Comparison of ENCODE assay signal across 8 cellular contexts in genomic region chr4:169659736-169660670, GRCh38. TPM values are rescaled to one million over a fixed set of nuclear protein-coding genes. Genes with fewer than 3 reads are reported as not detected.
A peak's percentile ranks its signal among the peaks of the same experiment; 100 is the strongest.
DNase-seq lines count a peak whose midpoint lies in the region; ATAC-seq and TF ChIP-seq lines count a peak whose summit lies in the region.

No MANE protein-coding gene starts in this region.

- DNase-seq in ACHN (peak; percentile 98), NCI-H226 (peak; percentile 95), colonic mucosa (peak; percentile 84), kidney tubule cell (ENCODE audit: low spot score) (peak; percentile 98)
- peak; percentile 12 to 47 for DNase-seq in activated CD4-positive, alpha-beta T cell treated with anti-CD3 and anti-CD28 coated beads for 24 hours (ENCODE audit: low read depth in 2 of 2)
- DNase-seq in stimulated activated CD4-positive, alpha-beta T cell treated with anti-CD3 and anti-CD28 coated beads, Interleukin-1b, Interleukin-23, amount 100 ng/mL, for 24 hours (ENCODE audit: low read depth in 4 of 4, low spot score in 1 of 4), result peak; percentile 5 to 52 (median 30)

- no peaks in the 10 kb centered on the region for H3K9me3 ChIP-seq in colonic mucosa

- TF ChIP-seq CTCF in colonic mucosa (IDR thresholded peaks at IDR 0.05), result no peak

- H3K4me3 ChIP-seq in colonic mucosa, result peak overlapping the region; percentile 37

- ATAC-seq in GM18870 (IDR thresholded peaks at IDR 0.05; ENCODE audit: unreplicated experiment) (peak; percentile 98), HG03135 (IDR thresholded peaks at IDR 0.05; ENCODE audit: unreplicated experiment) (peak; percentile 97)

- no peaks in the 10 kb centered on the region for H3K36me3 ChIP-seq in colonic mucosa

- in situ Hi-C loops in ACHN (cut with HindIII; ENCODE audit: low pct_ligation_motif_present, low pct_unique_long_range_greater_than_20kb, low sequenced_read_pairs), result no loop called here

- H3K27me3 ChIP-seq in colonic mucosa, result no peaks in the 10 kb centered on the region

- H3K4me1 ChIP-seq in colonic mucosa, result no peaks in the 10 kb centered on the region

- peak overlapping the region; percentile 94 for H3K27ac ChIP-seq in colonic mucosa

- H3K9ac ChIP-seq in colonic mucosa (ENCODE audit: low read depth in 2 of 2, low read length in 2 of 2), result peak overlapping the region; percentile 28 to 80

- intact Hi-C loops in colonic mucosa (cut with DNase I), result loop anchor here (5.0 kb wide), 1 partner anchor 38 kb away; the partner anchor contains the start of gene CLCN3

RNA-seq across cellular contexts. Expression of gene CLCN3, which starts 39.6 kb away (rescaled TPM):
- 100 to 1,000 TPM; 137 to 148 TPM for total RNA-seq in colonic mucosa

RNA-seq across cellular contexts. Expression of gene NEK1, which starts 47.6 kb away (rescaled TPM):
- total RNA-seq in colonic mucosa, result 1 to 10 TPM; 6.9 to 7.4 TPM

Comparison
In these comparisons a context has a peak if more than half of its experiments do, and no peak if none do; other contexts are left out.
1. Peak in every context shown above with its lines: DNase-seq, ATAC-seq, H3K4me3 ChIP-seq and H3K27ac ChIP-seq.
2. DNase-seq: peak in every context shown above with its lines; median percentile 98 in ACHN; 98 in kidney tubule cell; 95 in NCI-H226; 84 in colonic mucosa; 30 in stimulated activated CD4-positive, alpha-beta T cell treated with anti-CD3 and anti-CD28 coated beads, Interleukin-1b, Interleukin-23, amount 100 ng/mL, for 24 hours; 30 in activated CD4-positive, alpha-beta T cell treated with anti-CD3 and anti-CD28 coated beads for 24 hours.